Comparison of ENCODE assay signal across 8 cellular contexts in genomic region chr1:21174230-21174629, GRCh38. TPM values are rescaled to one million over a fixed set of nuclear protein-coding genes. Genes with fewer than 3 reads are reported as not detected.
DNase-seq lines count a peak whose midpoint lies in the region; ATAC-seq and TF ChIP-seq lines count a peak whose summit lies in the region.

No MANE protein-coding gene starts in this region.

- peaks cover 23% of the 10 kb centered on the region for H3K36me3 Mint-ChIP-seq in natural killer cell treated with Interleukin-12 subunit alpha and Interleukin-12 subunit beta and Interleukin-15 and Interleukin-18, amount 100 ng/mL, for 72 hours

- peaks cover 47 to 48% of the 10 kb centered on the region in 2 donors for H3K4me1 Mint-ChIP-seq in natural killer cell treated with Interleukin-12 subunit alpha and Interleukin-12 subunit beta and Interleukin-15 and Interleukin-18, amount 100 ng/mL, for 72 hours (ENCODE audit: low read depth in 2 of 2)

- peaks cover 65% of the 10 kb centered on the region for H3K79me2 ChIP-seq in Karpas-422 (ENCODE audit: low read length)

- H3K27me3 ChIP-seq in Karpas-422 (ENCODE audit: low read length) = no peaks in the 10 kb centered on the region

- no peaks in the 10 kb centered on the region for H3K9me3 ChIP-seq in Karpas-422 (ENCODE audit: low read length)

- no peak for ATAC-seq in natural killer cell treated with Interleukin-12 subunit alpha and Interleukin-12 subunit beta and Interleukin-15 and Interleukin-18, amount 100 ng/mL, for 72 hours

- peak overlapping the region; percentile 83 for H3K4me2 ChIP-seq in Karpas-422 (ENCODE audit: low read depth, low read length, poor library complexity, severe bottlenecking)

- TF ChIP-seq CTCF in AG10803 (conservative IDR thresholded peaks at IDR 0.05; ENCODE audit: low read length) = no peak
- TF ChIP-seq CTCF in coronary artery (IDR thresholded peaks at IDR 0.05) = no peak

- no peaks in the 10 kb centered on the region for H3K9me3 Mint-ChIP-seq in natural killer cell treated with Interleukin-12 subunit alpha and Interleukin-12 subunit beta and Interleukin-15 and Interleukin-18, amount 100 ng/mL, for 72 hours

- no peak for DNase-seq in AG10803 (ENCODE audit: low read depth)
- DNase-seq in Karpas-422 = no peak
- DNase-seq in coronary artery (ENCODE audit: low spot score) = no peak
- DNase-seq in natural killer cell treated with Interleukin-12 subunit alpha and Interleukin-12 subunit beta and Interleukin-15 and Interleukin-18, amount 100 ng/mL, for 72 hours (ENCODE audit: low spot score) = no peak
- DNase-seq in nucleus accumbens (lab: John Stamatoyannopoulos, UW) = no peak
- DNase-seq in NCI-H1092 (lab: John Stamatoyannopoulos, UW) = no peak
- no peak for DNase-seq in NCI-H82 (lab: John Stamatoyannopoulos, UW)
- DNase-seq in NCI-H510A treated with DMSO at 0.1 percent for 48 hours (lab: John Stamatoyannopoulos, UW) = no peak

- H3K36me3 ChIP-seq in Karpas-422 (ENCODE audit: insufficient read depth, low read length) = peaks cover 34% of the 10 kb centered on the region

- H3K27me3 Mint-ChIP-seq in natural killer cell treated with Interleukin-12 subunit alpha and Interleukin-12 subunit beta and Interleukin-15 and Interleukin-18, amount 100 ng/mL, for 72 hours = no peaks in the 10 kb centered on the region

- peaks cover 17% of the 10 kb centered on the region for H3K4me1 ChIP-seq in Karpas-422 (ENCODE audit: low read length)

- no peaks in the 10 kb centered on the region for H3K9me2 ChIP-seq in Karpas-422 (replicated peaks; ENCODE audit: insufficient read depth, low read length)

- H3K9ac ChIP-seq in Karpas-422 (ENCODE audit: low read length) = peak overlapping the region; percentile 93; the same call in 1 of the 2 replicates

- peak overlapping the region; percentile 92 for H3K4me3 ChIP-seq in AG10803 (ENCODE audit: low read length)
- H3K4me3 ChIP-seq in Karpas-422 (ENCODE audit: low read length) = peak overlapping the region; percentile 95
- peak overlapping the region; percentile 79 for H3K4me3 ChIP-seq in coronary artery

- H3K27ac ChIP-seq in Karpas-422 (ENCODE audit: low read length) (peak overlapping the region; percentile 88; the same call in 1 of the 2 replicates), coronary artery (peak overlapping the region; percentile 91 to 95)

- H3K27ac Mint-ChIP-seq in natural killer cell treated with Interleukin-12 subunit alpha and Interleukin-12 subunit beta and Interleukin-15 and Interleukin-18, amount 100 ng/mL, for 72 hours = peak overlapping the region; percentile 91 to 98

- peaks cover 26% of the 10 kb centered on the region for H4K20me1 ChIP-seq in Karpas-422 (ENCODE audit: insufficient read depth, low read depth, low read length)

- no peak overlapping the region for H2AFZ ChIP-seq in Karpas-422 (ENCODE audit: low read length)

- H3K4me3 Mint-ChIP-seq in natural killer cell treated with Interleukin-12 subunit alpha and Interleukin-12 subunit beta and Interleukin-15 and Interleukin-18, amount 100 ng/mL, for 72 hours = peak overlapping the region; percentile 95

RNA-seq across cellular contexts. Expression of gene EIF4G3, which starts 2.5 kb away (rescaled TPM):
- 103 and 139 TPM in 2 replicates for total RNA-seq in Karpas-422 (2014; rRNA removed; shearing (Covaris generic); ENCODE audit: low replicate concordance)
- total RNA-seq in natural killer cell treated with Interleukin-12 subunit alpha and Interleukin-12 subunit beta and Interleukin-15 and Interleukin-18, amount 100 ng/mL, for 72 hours = 100 to 1,000 TPM; 121 to 140 TPM
